In genomic region chr5:14741131-14741530, GRCh38 we compare ENCODE assay signal across 15 cellular contexts.
DNase-seq lines count a peak whose midpoint lies in the region; ATAC-seq and TF ChIP-seq lines count a peak whose summit lies in the region.
"Had no signal": no experiment of that assay in that cellular context is flagged by ENCODE, and none has a peak within 500 bp of the region (broad histone marks: within the 10 kb centered on the region; RNA-seq: fewer than 3 reads in every experiment).

No MANE protein-coding gene starts in this region.

- CTCF ChIA-PET in CD4-positive, alpha-beta T cell (lab: Charles Lee), result no interaction called here
- CTCF ChIA-PET in OCI-LY7 (lab: Charles Lee; ENCODE audit: unreplicated experiment), result no interaction called here

- DNase-seq in NCI-H748 (lab: John Stamatoyannopoulos, UW; ENCODE audit: unreplicated experiment) (peak; percentile 74), NCI-H748 treated with DMSO at 0.1 percent for 48 hours (lab: John Stamatoyannopoulos, UW) (no peak), NCI-H524 treated with DMSO at 0.1 percent for 48 hours (lab: John Stamatoyannopoulos, UW) (peak; percentile 86), left kidney (ENCODE audit: low read depth, low spot score) (peak; percentile 35), OCI-LY7 (ENCODE audit: low spot score) (no peak), activated T-cell treated with anti-CD3 and anti-CD28 coated beads for 4 hours (no peak)
- no peak for DNase-seq in CD4-positive, alpha-beta T cell
- no peak for DNase-seq in activated T-cell treated with anti-CD3 and anti-CD28 coated beads, Interleukin-2, amount 50 U/mL, for 48 hours
- DNase-seq: GDM1, GOT3, NCI-H1436, NCI-H2081, NCI-H774, SHP77 treated with DMSO at 0.1 percent for 48 hours had no signal

- no peak for TF ChIP-seq CTCF in CD4-positive, alpha-beta T cell (IDR thresholded peaks at IDR 0.05)
- TF ChIP-seq CTCF in OCI-LY7 (conservative IDR thresholded peaks at IDR 0.05; ENCODE audit: low read length), result no peak

- H3K27me3 ChIP-seq in CD4-positive, alpha-beta T cell (ENCODE audit: control insufficient read depth, insufficient read depth, low read length), result no peaks in the 10 kb centered on the region

- H3K4me1 ChIP-seq in OCI-LY7 (ENCODE audit: insufficient read depth, low read length, poor library complexity, severe bottlenecking), result peaks cover 30% of the 10 kb centered on the region

- no peak overlapping the region for H3K27ac ChIP-seq in CD4-positive, alpha-beta T cell (ENCODE audit: low read depth, low read length)
- no peak overlapping the region for H3K27ac ChIP-seq in OCI-LY7 (ENCODE audit: low read depth, low read length, poor library complexity, severe bottlenecking)

- H3K36me3 ChIP-seq in OCI-LY7 (ENCODE audit: insufficient read depth, low read length), result peaks cover 27% of the 10 kb centered on the region; the same call in 1 of the 2 replicates

- H3K9me3 ChIP-seq in CD4-positive, alpha-beta T cell (ENCODE audit: control insufficient read depth, low read length), result no peaks in the 10 kb centered on the region
- no peaks in the 10 kb centered on the region for H3K9me3 ChIP-seq in OCI-LY7 (ENCODE audit: low read length)

- H3K4me3 ChIP-seq in OCI-LY7 (ENCODE audit: low read depth, low read length, poor library complexity, severe bottlenecking), result no peak overlapping the region

- no peak overlapping the region for H3K4me3 Mint-ChIP-seq in CD4-positive, alpha-beta T cell

- no peaks in the 10 kb centered on the region for H3K9me3 Mint-ChIP-seq in CD4-positive, alpha-beta T cell

- peaks cover 79% of the 10 kb centered on the region for H3K36me3 Mint-ChIP-seq in CD4-positive, alpha-beta T cell (ENCODE audit: low read depth)

- POLR2A ChIA-PET in CD4-positive, alpha-beta T cell (lab: Charles Lee), result no interaction called here
- POLR2A ChIA-PET in OCI-LY7 (lab: Charles Lee), result no interaction called here

- intact Hi-C loops in CD4-positive, alpha-beta T cell (cut with DNase I, micrococcal nuclease), result loop anchor here in 1 of 2 experiments (10.0 kb wide), 1 partner anchor 74 kb away; no protein-coding TSS in a partner anchor
- intact Hi-C loops in OCI-LY7 (cut with micrococcal nuclease; ENCODE audit: unreplicated experiment), result loop anchor here (5.0 kb wide), 1 partner anchor 131 kb away; the partner anchor contains the start of gene ANKH

- no peaks in the 10 kb centered on the region for H3K9me2 ChIP-seq in OCI-LY7 (ENCODE audit: insufficient read depth, low read length)

- no peaks in the 10 kb centered on the region for H3K27me3 Mint-ChIP-seq in CD4-positive, alpha-beta T cell

- H2AFZ ChIP-seq in OCI-LY7 (ENCODE audit: low read length), result no peak overlapping the region

- peaks cover 34% of the 10 kb centered on the region for H3K4me1 Mint-ChIP-seq in CD4-positive, alpha-beta T cell (ENCODE audit: low read depth)

- H4K20me1 ChIP-seq in OCI-LY7 (ENCODE audit: insufficient read depth, low read length), result no peaks in the 10 kb centered on the region

- no peaks in the 10 kb centered on the region for H3K79me2 ChIP-seq in OCI-LY7 (ENCODE audit: insufficient read depth, low read depth, low read length)

- peak overlapping the region; percentile 68 for H3K27ac Mint-ChIP-seq in CD4-positive, alpha-beta T cell

- BruUV-seq in OCI-LY7 (replicated peaks; lab: Mats Ljungman, UMichigan), result no TSS peak

- no peak for ATAC-seq in CD4-positive, alpha-beta T cell (ENCODE audit: poor library complexity)
- ATAC-seq: SK-N-SH treated with all-trans-retinoic acid at 6 μM for 48 hours had no signal

- H3K4me2 ChIP-seq in OCI-LY7 (ENCODE audit: low read length), result no peak overlapping the region

Comparison
In these comparisons a context has a peak if more than half of its experiments do, and no peak if none do; other contexts are left out.
1. DNase-seq: peak in NCI-H748 (single experiment), NCI-H524 treated with DMSO at 0.1 percent for 48 hours (single experiment) and left kidney (single experiment); none in NCI-H748 treated with DMSO at 0.1 percent for 48 hours (single experiment), CD4-positive, alpha-beta T cell (0 of 10), OCI-LY7 (single experiment), activated T-cell treated with anti-CD3 and anti-CD28 coated beads for 4 hours (single experiment) and activated T-cell treated with anti-CD3 and anti-CD28 coated beads, Interleukin-2, amount 50 U/mL, for 48 hours (0 of 2).